In the genomic region with DNA sequence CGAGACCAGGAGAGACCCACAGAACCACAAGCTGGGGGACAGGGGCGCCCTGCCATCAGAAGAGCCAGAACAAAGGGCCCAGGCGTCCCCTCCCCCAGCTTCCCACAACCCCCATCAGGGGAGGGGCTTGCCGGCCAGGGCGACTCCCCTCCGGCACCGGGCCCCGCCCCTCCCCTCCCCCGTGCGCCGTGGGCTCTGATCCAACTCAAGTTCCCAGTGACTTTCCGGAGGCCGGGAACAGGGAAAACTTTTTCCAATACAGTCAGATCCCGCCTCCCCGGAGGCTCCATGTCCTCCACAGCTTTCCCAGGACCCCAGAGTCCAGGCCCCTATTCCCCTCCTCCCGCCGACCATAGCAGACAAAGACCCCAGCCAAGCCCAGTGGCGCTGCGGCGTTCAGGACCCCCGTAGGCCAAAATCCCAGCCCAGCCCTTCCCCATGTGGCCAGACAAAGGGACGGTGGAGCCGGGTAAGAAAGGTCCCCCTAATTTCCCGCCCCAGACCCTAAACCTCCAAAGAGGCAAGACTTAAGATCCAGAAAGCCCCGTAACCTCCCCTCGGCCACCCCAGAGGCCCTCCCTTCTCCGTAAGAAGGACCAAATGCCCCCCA, we compare ENCODE assay signal across 8 cellular contexts. TPM values are rescaled to one million over a fixed set of nuclear protein-coding genes. Genes with fewer than 3 reads are reported as not detected.
A peak's percentile ranks its signal among the peaks of the same experiment; 100 is the strongest.
DNase-seq lines count a peak whose midpoint lies in the region; ATAC-seq, FAIRE-seq and TF ChIP-seq lines count a peak whose summit lies in the region.

No MANE protein-coding gene starts in this region.

- H3K27me3 ChIP-seq in HUES48 (ENCODE audit: control insufficient read depth, insufficient read depth, low read length) (no peaks in the 10 kb centered on the region), breast epithelium (no peaks in the 10 kb centered on the region), keratinocyte (ENCODE audit: control insufficient read depth, extremely low read depth, insufficient read depth, low read length) (no peaks in the 10 kb centered on the region), spleen (replicated peaks in 1 of 7) (peaks cover 0 to 48% (median 9%) of the 10 kb centered on the region in 7 donors)

- FAIRE-seq in keratinocyte (lab: Jason Lieb, UNC): no peak

- intact Hi-C loops in breast epithelium (cut with DNase I; ENCODE audit: low total_unique reads) (no loop called here), spleen (cut with DNase I; ENCODE audit: low total_unique reads) (no loop called here)

- H3K4me3 ChIP-seq in AG10803 (ENCODE audit: low read length) (peak overlapping the region; percentile 84), HUES48 (ENCODE audit: low read depth, low read length) (peak overlapping the region; percentile 95), breast epithelium (peak overlapping the region; percentile 78 to 89 (median 86)), keratinocyte (ENCODE audit: control insufficient read depth in 2 of 3, extremely low read depth in 1 of 3, insufficient read depth in 2 of 3, low read depth in 1 of 3, low read length in 3 of 3) (peak overlapping the region; percentile 68 to 82 (median 70)), spleen (peak overlapping the region; percentile 49 to 77 (median 54))

- H2AFZ ChIP-seq in keratinocyte (ENCODE audit: control insufficient read depth, low read length): peak overlapping the region; percentile 86

- TF ChIP-seq CTCF in AG10803 (conservative IDR thresholded peaks at IDR 0.05; ENCODE audit: low read length) (no peak), breast epithelium (IDR thresholded peaks at IDR 0.05) (no peak), keratinocyte (optimal IDR thresholded peaks at IDR 0.05 in 1 of 3, IDR thresholded peaks at IDR 0.05 in 1 of 3, conservative IDR thresholded peaks at IDR 0.05 in 1 of 3; ENCODE audit: extremely low read depth in 1 of 3, insufficient read depth in 2 of 3, low read length in 3 of 3) (no peak), spleen (IDR thresholded peaks at IDR 0.05 in 8 of 11, conservative IDR thresholded peaks at IDR 0.05 in 3 of 11) (no peak)

- H3K9me3 ChIP-seq in HUES48 (ENCODE audit: control insufficient read depth, insufficient read depth, low read length) (no peaks in the 10 kb centered on the region), breast epithelium (no peaks in the 10 kb centered on the region), keratinocyte (ENCODE audit: control insufficient read depth, low read depth, low read length) (no peaks in the 10 kb centered on the region), spleen (no peaks in the 10 kb centered on the region)

- no peaks in the 10 kb centered on the region for H3K79me2 ChIP-seq in keratinocyte (ENCODE audit: control insufficient read depth, insufficient read depth, low read length)

- DNase-seq in AG10803 (ENCODE audit: low read depth) (peak; percentile 81), breast epithelium (ENCODE audit: low spot score in 2 of 2) (peak; percentile 65 to 86), keratinocyte (ENCODE audit: low read depth, low spot score) (no peak), spleen (peak; percentile 86)

- H3K4me2 ChIP-seq in keratinocyte (ENCODE audit: control insufficient read depth, extremely low read depth, insufficient read depth, low read depth, low read length): peak overlapping the region; percentile 95

- H3K36me3 ChIP-seq in HUES48 (ENCODE audit: control insufficient read depth, insufficient read depth, low read length) (peaks cover 30% of the 10 kb centered on the region), breast epithelium (no peaks in the 10 kb centered on the region), keratinocyte (ENCODE audit: control insufficient read depth in 2 of 2, extremely low read depth in 1 of 2, insufficient read depth in 2 of 2, low read length in 2 of 2) (peaks cover 0 to 3% of the 10 kb centered on the region in 2 experiments), spleen (peaks cover 0 to 23% (median 0%) of the 10 kb centered on the region in 6 donors)

- dilution Hi-C loops in keratinocyte (cut with MboI; ENCODE audit: extremely low pct_ligation_motif_present, low sequenced_read_pairs): no loop called here

- H4K20me1 ChIP-seq in keratinocyte (ENCODE audit: control insufficient read depth, extremely low read depth, insufficient read depth, low read length): no peaks in the 10 kb centered on the region

- H3K27ac ChIP-seq in HUES48 (ENCODE audit: low read depth, low read length): peak overlapping the region; percentile 97
- peak overlapping the region; percentile 93 to 98 for H3K27ac ChIP-seq in breast epithelium
- H3K27ac ChIP-seq in keratinocyte (ENCODE audit: control insufficient read depth, insufficient read depth, low read length): no peak overlapping the region
- peak overlapping the region; percentile 68 to 91 (median 88) for H3K27ac ChIP-seq in spleen

- peak overlapping the region; percentile 95 for H3K9ac ChIP-seq in HUES48 (ENCODE audit: low read depth, low read length)
- peak overlapping the region; percentile 76 for H3K9ac ChIP-seq in keratinocyte (ENCODE audit: control insufficient read depth, extremely low read depth, insufficient read depth, low read length)

- no peaks in the 10 kb centered on the region for H3K9me1 ChIP-seq in keratinocyte (ENCODE audit: control insufficient read depth, extremely low read depth, insufficient read depth, low read length)

- TF ChIP-seq POLR2A in breast epithelium (IDR thresholded peaks at IDR 0.05) (no peak), spleen (IDR thresholded peaks at IDR 0.05) (peak in 1 of 3 donors; percentile 60), GM18505 (IDR thresholded peaks at IDR 0.05; ENCODE audit: borderline replicate concordance, extremely low read depth, insufficient read depth, insufficient read length) (no peak)

- ATAC-seq in GM18505 (IDR thresholded peaks at IDR 0.05; ENCODE audit: unreplicated experiment): no peak
- no peak for ATAC-seq in HG02885 (IDR thresholded peaks at IDR 0.05; ENCODE audit: poor library complexity, unreplicated experiment)
- ATAC-seq in GM21576 (IDR thresholded peaks at IDR 0.05; ENCODE audit: unreplicated experiment): no peak

- H3K4me1 ChIP-seq in HUES48 (ENCODE audit: control insufficient read depth, insufficient read depth, low read length) (peaks cover 3% of the 10 kb centered on the region; the same call in 1 of the 2 replicates), breast epithelium (peaks cover 0 to 3% of the 10 kb centered on the region in 2 donors), keratinocyte (ENCODE audit: control insufficient read depth, extremely low read depth, insufficient read depth, low read length) (peaks cover 12% of the 10 kb centered on the region), spleen (peaks cover 9 to 71% (median 46%) of the 10 kb centered on the region in 6 donors)

- WGBS in spleen, 5 donors: 3 to 12% (median 6%) methylated on average over 17 to 27 of the region's 27 CpGs

RNA-seq across cellular contexts. Expression of gene TEAD2, which starts 0.7 kb away (rescaled TPM):
- 10 to 100 TPM; 24.9 to 30.0 (median 25.1) TPM for total RNA-seq in breast epithelium
- 6.4 to 13.6 TPM (median 8.9 TPM) in 3 replicates for polyA plus RNA-seq in keratinocyte
- polyA plus RNA-seq in keratinocyte (2011; ENCODE audit: low read depth): 1.1 TPM
- 6.9 and 8.6 TPM in 2 replicates for polyA plus RNA-seq in keratinocyte (2011; cell fraction: cytosol; rRNA removed)
- polyA plus RNA-seq in keratinocyte (2011; cell fraction: nucleus; rRNA removed): 4.9 and 6.4 TPM in 2 replicates
- 1.8 and 12.9 TPM in 2 replicates for polyA plus RNA-seq in keratinocyte (2012; ENCODE audit: low replicate concordance)
- 9.1 to 28.8 TPM (median 15.8 TPM) in 3 replicates for polyA minus RNA-seq in keratinocyte
- 13.6 TPM for polyA minus RNA-seq in keratinocyte (2011; cell fraction: cytosol; rRNA and poly(A)+ RNA removed)
- polyA minus RNA-seq in keratinocyte (2011; cell fraction: nucleus; rRNA and poly(A)+ RNA removed): 5.4 and 5.6 TPM in 2 replicates
- total RNA-seq in spleen: 10 to 100 TPM in 6 of 7 donors, 1 to 10 TPM in 1; 8.9 to 24.7 (median 15.8) TPM
- polyA plus RNA-seq in spleen: 1 to 10 TPM; 5.8 to 8.4 (median 5.8) TPM

RNA-seq across cellular contexts. Expression of gene DKKL1, which starts 2.1 kb away (rescaled TPM):
- total RNA-seq in breast epithelium (1 to 10 TPM in 1 of 3 donors, under 1 TPM in 1, not detected in 1; 0.64 to 1.8 TPM), spleen (under 1 TPM in 2 of 7 donors, not detected in 5; 0.57 to 0.79 TPM)
- polyA plus RNA-seq in keratinocyte (0.10 TPM in 1 of 3 replicates, not detected in the others), spleen (1 to 10 TPM in 1 of 3 donors, under 1 TPM in 1, not detected in 1; 0.57 to 1.1 TPM)
- not detected for polyA plus RNA-seq in keratinocyte (2011; ENCODE audit: low read depth)
- not detected in 2 replicates for polyA plus RNA-seq in keratinocyte (2011; cell fraction: cytosol; rRNA removed)
- polyA plus RNA-seq in keratinocyte (2011; cell fraction: nucleus; rRNA removed): not detected in 2 replicates
- not detected in 2 replicates for polyA plus RNA-seq in keratinocyte (2012; ENCODE audit: low replicate concordance)
- polyA minus RNA-seq in keratinocyte: not detected in 3 replicates
- polyA minus RNA-seq in keratinocyte (2011; cell fraction: cytosol; rRNA and poly(A)+ RNA removed): not detected
- not detected in 2 replicates for polyA minus RNA-seq in keratinocyte (2011; cell fraction: nucleus; rRNA and poly(A)+ RNA removed)

RNA-seq across cellular contexts. Expression of gene CD37, which starts 26.3 kb away (rescaled TPM):
- total RNA-seq in breast epithelium (10 to 100 TPM in 2 of 3 donors, 1 to 10 TPM in 1; 2.9 to 19.7 (median 15.4) TPM), spleen (100 to 1,000 TPM; 297 to 516 (median 398) TPM)
- polyA plus RNA-seq in keratinocyte (not detected in 3 replicates), spleen (100 to 1,000 TPM; 401 to 452 (median 405) TPM)
- not detected for polyA plus RNA-seq in keratinocyte (2011; ENCODE audit: low read depth)
- not detected in 2 replicates for polyA plus RNA-seq in keratinocyte (2011; cell fraction: cytosol; rRNA removed)
- not detected in 2 replicates for polyA plus RNA-seq in keratinocyte (2011; cell fraction: nucleus; rRNA removed)
- 0.38 and 3.2 TPM in 2 replicates for polyA plus RNA-seq in keratinocyte (2012; ENCODE audit: low replicate concordance)
- not detected in 3 replicates for polyA minus RNA-seq in keratinocyte
- polyA minus RNA-seq in keratinocyte (2011; cell fraction: cytosol; rRNA and poly(A)+ RNA removed): not detected
- polyA minus RNA-seq in keratinocyte (2011; cell fraction: nucleus; rRNA and poly(A)+ RNA removed): not detected in 2 replicates

RNA-seq across cellular contexts. Expression of gene KASH5, which starts 26.5 kb away (rescaled TPM):
- total RNA-seq in breast epithelium (1 to 10 TPM in 1 of 3 donors, not detected in 2; 1.9 TPM), spleen (under 1 TPM in 1 of 7 donors, not detected in 6; 0.41 TPM)
- polyA plus RNA-seq in keratinocyte (not detected in 3 replicates), spleen (under 1 TPM; 0.11 to 0.32 (median 0.19) TPM)
- not detected for polyA plus RNA-seq in keratinocyte (2011; ENCODE audit: low read depth)
- polyA plus RNA-seq in keratinocyte (2011; cell fraction: cytosol; rRNA removed): not detected in 2 replicates
- polyA plus RNA-seq in keratinocyte (2011; cell fraction: nucleus; rRNA removed): not detected in 2 replicates
- not detected in 2 replicates for polyA plus RNA-seq in keratinocyte (2012; ENCODE audit: low replicate concordance)
- polyA minus RNA-seq in keratinocyte: not detected in 3 replicates
- polyA minus RNA-seq in keratinocyte (2011; cell fraction: cytosol; rRNA and poly(A)+ RNA removed): not detected
- not detected in 2 replicates for polyA minus RNA-seq in keratinocyte (2011; cell fraction: nucleus; rRNA and poly(A)+ RNA removed)

RNA-seq across cellular contexts. Expression of gene SLC6A16, which starts 36.6 kb away (rescaled TPM):
- total RNA-seq in breast epithelium: 1 to 10 TPM; 1.2 to 2.7 (median 2.0) TPM
- 0.04 TPM in 1 of 3 replicates, not detected in the others for polyA plus RNA-seq in keratinocyte
- not detected for polyA plus RNA-seq in keratinocyte (2011; ENCODE audit: low read depth)
- not detected in 2 replicates for polyA plus RNA-seq in keratinocyte (2011; cell fraction: cytosol; rRNA removed)
- 0.25 and 0.35 TPM in 2 replicates for polyA plus RNA-seq in keratinocyte (2011; cell fraction: nucleus; rRNA removed)
- not detected in 2 replicates for polyA plus RNA-seq in keratinocyte (2012; ENCODE audit: low replicate concordance)
- polyA minus RNA-seq in keratinocyte: not detected in 3 replicates
- polyA minus RNA-seq in keratinocyte (2011; cell fraction: cytosol; rRNA and poly(A)+ RNA removed): not detected
- polyA minus RNA-seq in keratinocyte (2011; cell fraction: nucleus; rRNA and poly(A)+ RNA removed): 0.23 TPM in 1 of 2 replicates, not detected in the other
- total RNA-seq in spleen: 1 to 10 TPM; 2.1 to 6.9 (median 5.0) TPM
- polyA plus RNA-seq in spleen: 1 to 10 TPM; 2.7 to 5.0 (median 2.7) TPM

Comparison
In these comparisons a context has a peak if more than half of its experiments do, and no peak if none do; other contexts are left out.
1. RNA of gene CD37, which starts 26.3 kb away (total RNA-seq): 297 to 516 TPM in spleen; 2.9 to 19.7 TPM in breast epithelium; every median in the first group is over 10 times any median in the second.
2. Peak in every context shown above with its lines, with median percentiles within 50 percentile points of each other: H3K4me3 ChIP-seq.